ENCODE assay signal across 8 cellular contexts in genomic region chr10:101817542-101818118, GRCh38. TPM values are rescaled to one million over a fixed set of nuclear protein-coding genes. Genes with fewer than 3 reads are reported as not detected.
DNase-seq lines count a peak whose midpoint lies in the region; ATAC-seq and TF ChIP-seq lines count a peak whose summit lies in the region.

No MANE protein-coding gene starts in this region.

- peaks cover 0 to 12% (median 5%) of the 10 kb centered on the region in 6 donors for H3K36me3 ChIP-seq in spleen

- ATAC-seq in HG03432 (IDR thresholded peaks at IDR 0.05; ENCODE audit: unreplicated experiment) (peak; percentile 3), HG02870 (IDR thresholded peaks at IDR 0.05; ENCODE audit: unreplicated experiment) (no peak)

- H3K27me3 ChIP-seq in spleen (replicated peaks in 1 of 7), result no peaks in the 10 kb centered on the region

- no peaks in the 10 kb centered on the region for H3K9me3 ChIP-seq in spleen

- H3K27ac ChIP-seq in spleen, result peak overlapping the region; percentile 95 to 99 (median 97)

- 0 to 1% (median 0%) methylated on average over 27 to 41 of the region's 41 CpGs for WGBS in spleen, 5 donors

- DNase-seq in SIG-M5 treated with dmso at 0.1 percent for 504 hours (lab: John Stamatoyannopoulos, UW; ENCODE audit: unreplicated experiment) (peak; percentile 51), SIG-M5 (lab: John Stamatoyannopoulos, UW) (no peak), SW 1271 (lab: John Stamatoyannopoulos, UW) (peak; percentile 54 to 82), choroid plexus epithelial cell (ENCODE audit: low read depth) (peak; percentile 98), kidney glomerular epithelial cell (lab: John Stamatoyannopoulos, UW) (peak; percentile 88), spleen (peak; percentile 93)

- H3K4me3 ChIP-seq in choroid plexus epithelial cell (ENCODE audit: low read depth, low read length), result peak overlapping the region; percentile 96
- H3K4me3 ChIP-seq in spleen, result peak overlapping the region; percentile 91 to 100 (median 99)

- peaks cover 18 to 62% (median 43%) of the 10 kb centered on the region in 6 donors for H3K4me1 ChIP-seq in spleen

- TF ChIP-seq CTCF in choroid plexus epithelial cell (conservative IDR thresholded peaks at IDR 0.05; ENCODE audit: low read depth, low read length) (no peak), spleen (IDR thresholded peaks at IDR 0.05 in 8 of 11, conservative IDR thresholded peaks at IDR 0.05 in 3 of 11) (no peak)

- TF ChIP-seq POLR2A in spleen (IDR thresholded peaks at IDR 0.05), result no peak

- intact Hi-C loops in spleen (cut with DNase I; ENCODE audit: low total_unique reads), result no loop called here

RNA-seq across cellular contexts. Expression of gene OGA, which starts 0.6 kb away (rescaled TPM):
- total RNA-seq in spleen, result 100 to 1,000 TPM; 143 to 234 (median 172) TPM
- 10 to 100 TPM; 65.7 to 87.0 (median 68.3) TPM for polyA plus RNA-seq in spleen

RNA-seq across cellular contexts. Expression of gene KCNIP2, which starts 26.0 kb away (rescaled TPM):
- total RNA-seq in spleen, result 1 to 10 TPM; 4.2 to 8.6 (median 6.5) TPM
- polyA plus RNA-seq in spleen, result 1 to 10 TPM in 2 of 3 donors, under 1 TPM in 1; 1.00 to 1.7 (median 1.3) TPM

RNA-seq across cellular contexts. Expression of gene NPM3, which starts 34.4 kb away (rescaled TPM):
- 10 to 100 TPM; 16.8 to 46.9 (median 24.6) TPM for total RNA-seq in spleen
- 10 to 100 TPM; 33.5 to 54.6 (median 44.2) TPM for polyA plus RNA-seq in spleen

RNA-seq across cellular contexts. Expression of gene FGF8, which starts 41.7 kb away (rescaled TPM):
- not detected for total RNA-seq in spleen
- polyA plus RNA-seq in spleen, result under 1 TPM in 2 of 3 donors, not detected in 1; 0.11 TPM
